In the genomic region with DNA sequence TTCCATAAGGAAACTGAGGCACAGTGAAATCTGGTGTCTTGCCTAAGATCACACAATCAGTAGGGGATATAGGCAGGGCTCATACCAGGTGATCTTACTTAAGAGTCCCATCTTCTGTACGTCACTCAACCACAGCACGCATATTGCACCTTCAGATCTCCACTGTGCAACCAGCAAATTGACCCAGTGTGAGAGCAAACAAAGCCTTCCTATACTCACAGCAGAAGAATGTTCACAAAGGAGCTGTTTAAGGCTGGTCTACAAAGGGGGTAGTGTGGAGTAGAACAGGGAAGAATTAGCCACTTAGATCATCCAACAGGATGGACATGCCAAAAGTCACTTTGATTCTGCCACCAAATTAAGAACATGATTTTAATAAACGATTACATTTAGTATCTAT, we compare ENCODE assay signal across 18 cellular contexts.
DNase-seq lines count a peak whose midpoint lies in the region; ATAC-seq and TF ChIP-seq lines count a peak whose summit lies in the region.
"Had no signal": no experiment of that assay in that cellular context is flagged by ENCODE, and none has a peak within 500 bp of the region (broad histone marks: within the 10 kb centered on the region; RNA-seq: fewer than 3 reads in every experiment).

No MANE protein-coding gene starts in this region.

- no peaks in the 10 kb centered on the region for H3K27me3 Mint-ChIP-seq in Caco-2 (ENCODE audit: insufficient read depth, unreplicated experiment)

- H3K27me3 ChIP-seq in Caco-2 (replicated peaks; ENCODE audit: control insufficient read depth, insufficient read depth, low read length), result no peaks in the 10 kb centered on the region
- H3K27me3 ChIP-seq: SJCRH30 had no signal

- CTCF ChIA-PET in Caco-2 (lab: Charles Lee), result interaction anchor here (1.0 kb wide), 1 partner anchor 10 kb away, joined by 3 read pairs; no protein-coding TSS in a partner anchor

- H3K36me3 ChIP-seq in Caco-2 (ENCODE audit: control insufficient read depth, insufficient read depth, low read length), result no peaks in the 10 kb centered on the region; the same call in 1 of the 2 replicates
- H3K36me3 ChIP-seq: SJCRH30 had no signal

- H3K27ac ChIP-seq in caudate nucleus (ENCODE audit: low read depth, low read length), result peak overlapping the region; percentile 22
- H3K27ac ChIP-seq: SJCRH30 had no signal

- peaks cover 28% of the 10 kb centered on the region for H3K4me1 Mint-ChIP-seq in Caco-2 (ENCODE audit: low read depth, unreplicated experiment)

- POLR2A ChIA-PET in Caco-2 (lab: Charles Lee), result no interaction called here

- no peaks in the 10 kb centered on the region for H3K36me3 Mint-ChIP-seq in Caco-2 (ENCODE audit: insufficient read depth, unreplicated experiment)

- ATAC-seq in GM18873 (IDR thresholded peaks at IDR 0.05; ENCODE audit: low FRiP score, unreplicated experiment), result no peak
- ATAC-seq: Right ventricle myocardium inferior had no signal

- no peak for TF ChIP-seq CTCF in Caco-2 (IDR thresholded peaks at IDR 0.05; ENCODE audit: insufficient read depth in 1 of 2, low read depth in 1 of 2, low read length in 1 of 2, severe bottlenecking in 1 of 2, unreplicated experiment in 1 of 2)

- peak in 1 of 2 experiments; percentile 23 for DNase-seq in Caco-2
- peak in 5 of 61 donors; percentile 13 to 35 (median 20) for DNase-seq in caudate nucleus (lab: John Stamatoyannopoulos, UW)
- DNase-seq in medulla oblongata (ENCODE audit: extremely low spot score), result peak; percentile 84
- peak; percentile 70 for DNase-seq in superior temporal gyrus (ENCODE audit: extremely low spot score)
- no peak for DNase-seq in GM19240 (ENCODE audit: insufficient read length, low spot score)
- no peak for DNase-seq in NCI-H2227 treated with DMSO at 0.1 percent for 48 hours (lab: John Stamatoyannopoulos, UW)
- DNase-seq: HCEC 1CT, Karpas-422, NCI-H1092 treated with DMSO at 0.1 percent for 48 hours, NCI-H1436, NCI-H187, NCI-H2171 treated with DMSO at 0.1 percent for 48 hours, NCI-H446, NCI-H524 treated with DMSO at 0.1 percent for 48 hours, NCI-H774, SJCRH30 had no signal

- H3K9me3 Mint-ChIP-seq in Caco-2 (ENCODE audit: unreplicated experiment), result no peaks in the 10 kb centered on the region

- no TSS peak for BruUV-seq in Caco-2 (replicated peaks; lab: Mats Ljungman, UMichigan)

- intact Hi-C loops in Caco-2 (cut with micrococcal nuclease; ENCODE audit: unreplicated experiment), result no loop called here

- H3K4me3 Mint-ChIP-seq in Caco-2 (ENCODE audit: unreplicated experiment), result no peak overlapping the region

- H3K4me3 ChIP-seq in Caco-2 (ENCODE audit: low read depth, low read length), result no peak overlapping the region
- H3K4me3 ChIP-seq: SJCRH30 had no signal

- peaks cover 31% of the 10 kb centered on the region for H3K4me1 ChIP-seq in Caco-2
- H3K4me1 ChIP-seq: SJCRH30 had no signal

- peak overlapping the region; percentile 66 for H3K27ac Mint-ChIP-seq in Caco-2 (ENCODE audit: unreplicated experiment)

- H3K9me3 ChIP-seq in Caco-2, result no peaks in the 10 kb centered on the region
- H3K9me3 ChIP-seq: SJCRH30 had no signal

Comparison
In these comparisons a context has a peak if more than half of its experiments do, and no peak if none do; other contexts are left out.
1. DNase-seq: peak in medulla oblongata (single experiment) and superior temporal gyrus (single experiment); none in GM19240 (single experiment) and NCI-H2227 treated with DMSO at 0.1 percent for 48 hours (single experiment).